18 cellular contexts compared by ENCODE assay signal in genomic region chr7:68321776-68322496, GRCh38.
DNase-seq lines count a peak whose midpoint lies in the region; ATAC-seq, FAIRE-seq and TF ChIP-seq lines count a peak whose summit lies in the region.
"Had no signal": no experiment of that assay in that cellular context is flagged by ENCODE, and none has a peak within 500 bp of the region (broad histone marks: within the 10 kb centered on the region; RNA-seq: fewer than 3 reads in every experiment).

No MANE protein-coding gene starts in this region.

- ATAC-seq in A549 (peak in 1 of 2 experiments; percentile 41; a peak in 4 of 6 replicates), HG02642 (IDR thresholded peaks at IDR 0.05; ENCODE audit: poor library complexity, unreplicated experiment) (no peak)
- ATAC-seq in activated CD8-positive, alpha-beta T cell treated with anti-CD3 and anti-CD28 coated beads, Interleukin-2, amount 10 ng/mL, durations not matched to agents 7 days and 5 days: no peak
- ATAC-seq: activated T-helper 17 cell treated with anti-CD3 and anti-CD28 coated beads, Interleukin-2, amount 50 U/mL, for 72 hours; mucosa of descending colon; stimulated activated naive B cell treated with anti-CD40 and anti-IgM and Interleukin-4, amounts not matched to agents 10 μg/mL and 1 μg/mL and 100 μg/mL, for 72 hours had no signal

- H2AFZ ChIP-seq in parathyroid adenoma: peak overlapping the region; percentile 16

- H3K4me1 Mint-ChIP-seq in endodermal cell: peaks cover 5% of the 10 kb centered on the region
- H3K4me1 Mint-ChIP-seq in activated CD8-positive, alpha-beta T cell treated with anti-CD3 and anti-CD28 coated beads, Interleukin-2, amount 10 ng/mL, durations not matched to agents 7 days and 5 days (ENCODE audit: low read depth): no peaks in the 10 kb centered on the region
- H3K4me1 Mint-ChIP-seq: activated T-helper 17 cell treated with anti-CD3 and anti-CD28 coated beads, Interleukin-2, amount 50 U/mL, for 72 hours; stimulated activated naive B cell treated with anti-CD40 and anti-IgM and Interleukin-4, amounts not matched to agents 10 μg/mL and 1 μg/mL and 100 μg/mL, for 72 hours had no signal

- H3K4me1 ChIP-seq in A549: peaks cover 32% of the 10 kb centered on the region
- H3K4me1 ChIP-seq in parathyroid adenoma: peaks cover 8% of the 10 kb centered on the region
- H3K4me1 ChIP-seq in endodermal cell (ENCODE audit: control insufficient read depth, insufficient read depth, low read length): no peaks in the 10 kb centered on the region

- POLR2A ChIA-PET in A549 (lab: Yijun Ruan, JAX): interaction anchor here (1.1 kb wide), 1 partner anchor 145 kb away, joined by 3 read pairs; no protein-coding TSS in a partner anchor
- POLR2A ChIA-PET in activated CD8-positive, alpha-beta T cell treated with anti-CD3 and anti-CD28 coated beads, Interleukin-2, amount 10 ng/mL, durations not matched to agents 7 days and 5 days (lab: Charles Lee): no interaction called here

- no peak for DNase-seq in A549 (ENCODE audit: low read depth in 1 of 2, low spot score in 1 of 2)
- DNase-seq in MG63: peak; percentile 1
- DNase-seq in foreskin melanocyte: peak; percentile 28
- no peak for DNase-seq in endodermal cell
- no peak for DNase-seq in GDM1 (lab: John Stamatoyannopoulos, UW)
- DNase-seq in activated CD8-positive, alpha-beta T cell treated with anti-CD3 and anti-CD28 coated beads, Interleukin-2, amount 10 ng/mL, durations not matched to agents 7 days and 5 days: no peak
- DNase-seq: activated CD8-positive, alpha-beta memory T cell treated with anti-CD3 and anti-CD28 coated beads for 24 hours; AML-193; kidney; mucosa of descending colon; OCI-M1; spleen; stimulated activated naive B cell treated with anti-CD40 and anti-IgM and Interleukin-4, amounts not matched to agents 10 μg/mL and 1 μg/mL and 100 μg/mL, for 72 hours had no signal

- no peak for TF ChIP-seq EP300 in A549 (IDR thresholded peaks at IDR 0.05)

- no peaks in the 10 kb centered on the region for H3K27me3 Mint-ChIP-seq in endodermal cell (ENCODE audit: insufficient read depth)
- no peaks in the 10 kb centered on the region for H3K27me3 Mint-ChIP-seq in activated CD8-positive, alpha-beta T cell treated with anti-CD3 and anti-CD28 coated beads, Interleukin-2, amount 10 ng/mL, durations not matched to agents 7 days and 5 days (ENCODE audit: low read depth)
- H3K27me3 Mint-ChIP-seq: activated T-helper 17 cell treated with anti-CD3 and anti-CD28 coated beads, Interleukin-2, amount 50 U/mL, for 72 hours; stimulated activated naive B cell treated with anti-CD40 and anti-IgM and Interleukin-4, amounts not matched to agents 10 μg/mL and 1 μg/mL and 100 μg/mL, for 72 hours had no signal

- WGBS in A549 (ENCODE audit: missing lambda C conversion rate): 74% methylated on average over 5 of the region's 5 CpGs
- WGBS in endodermal cell (ENCODE audit: insufficient coverage in 1 of 2, insufficient read length in 1 of 2), 2 experiments: 80 to 94% methylated on average over 1 to 5 of the region's 5 CpGs

- no peak for TF ChIP-seq RAD21 in A549 (conservative IDR thresholded peaks at IDR 0.05 in 1 of 2, IDR thresholded peaks at IDR 0.05 in 1 of 2)

- H3K4me3 Mint-ChIP-seq in endodermal cell: no peak overlapping the region
- H3K4me3 Mint-ChIP-seq in activated CD8-positive, alpha-beta T cell treated with anti-CD3 and anti-CD28 coated beads, Interleukin-2, amount 10 ng/mL, durations not matched to agents 7 days and 5 days: no peak overlapping the region
- H3K4me3 Mint-ChIP-seq: activated T-helper 17 cell treated with anti-CD3 and anti-CD28 coated beads, Interleukin-2, amount 50 U/mL, for 72 hours; stimulated activated naive B cell treated with anti-CD40 and anti-IgM and Interleukin-4, amounts not matched to agents 10 μg/mL and 1 μg/mL and 100 μg/mL, for 72 hours had no signal

- H3K9me3 ChIP-seq in A549 (no peaks in the 10 kb centered on the region), MG63 (no peaks in the 10 kb centered on the region), parathyroid adenoma (ENCODE audit: control insufficient read depth, low read length) (no peaks in the 10 kb centered on the region), endodermal cell (ENCODE audit: control insufficient read depth, low read length) (peaks cover 9% of the 10 kb centered on the region)
- H3K9me3 ChIP-seq: adrenal gland had no signal

- FAIRE-seq in A549 (lab: Jason Lieb, UNC): no peak
- FAIRE-seq: colon, kidney had no signal

- H3K27ac Mint-ChIP-seq in endodermal cell: no peak overlapping the region
- no peak overlapping the region for H3K27ac Mint-ChIP-seq in activated CD8-positive, alpha-beta T cell treated with anti-CD3 and anti-CD28 coated beads, Interleukin-2, amount 10 ng/mL, durations not matched to agents 7 days and 5 days
- H3K27ac Mint-ChIP-seq: activated T-helper 17 cell treated with anti-CD3 and anti-CD28 coated beads, Interleukin-2, amount 50 U/mL, for 72 hours; stimulated activated naive B cell treated with anti-CD40 and anti-IgM and Interleukin-4, amounts not matched to agents 10 μg/mL and 1 μg/mL and 100 μg/mL, for 72 hours had no signal

- no peak overlapping the region for H3K4me3 ChIP-seq in A549
- no peak overlapping the region for H3K4me3 ChIP-seq in MG63
- H3K4me3 ChIP-seq in parathyroid adenoma (ENCODE audit: low read depth, low read length): no peak overlapping the region
- H3K4me3 ChIP-seq in endodermal cell (ENCODE audit: low read length): no peak overlapping the region
- H3K4me3 ChIP-seq: adrenal gland, mucosa of descending colon, spleen had no signal

- peaks cover 14% of the 10 kb centered on the region for H3K9me3 Mint-ChIP-seq in endodermal cell
- H3K9me3 Mint-ChIP-seq in activated CD8-positive, alpha-beta T cell treated with anti-CD3 and anti-CD28 coated beads, Interleukin-2, amount 10 ng/mL, durations not matched to agents 7 days and 5 days (ENCODE audit: insufficient read depth): peaks cover 6% of the 10 kb centered on the region

- CTCF ChIA-PET in A549 (lab: Yijun Ruan, JAX): interaction anchor here (0.6 kb wide), 2 partner anchors 41 to 44 kb away, joined by 3 read pairs; no protein-coding TSS in a partner anchor
- CTCF ChIA-PET in activated CD8-positive, alpha-beta T cell treated with anti-CD3 and anti-CD28 coated beads, Interleukin-2, amount 10 ng/mL, durations not matched to agents 7 days and 5 days (lab: Charles Lee): no interaction called here

- H3K36me3 ChIP-seq in MG63 (no peaks in the 10 kb centered on the region), parathyroid adenoma (ENCODE audit: control insufficient read depth, insufficient read depth, low read length) (no peaks in the 10 kb centered on the region), endodermal cell (ENCODE audit: control insufficient read depth, insufficient read depth, low read length) (no peaks in the 10 kb centered on the region)
- H3K36me3 ChIP-seq: adrenal gland, spleen had no signal

- no peaks in the 10 kb centered on the region for H3K27me3 ChIP-seq in MG63
- H3K27me3 ChIP-seq in parathyroid adenoma (ENCODE audit: control insufficient read depth, insufficient read depth, low read length): no peaks in the 10 kb centered on the region
- H3K27me3 ChIP-seq in endodermal cell (ENCODE audit: control insufficient read depth, insufficient read depth, low read length, poor library complexity, severe bottlenecking): no peaks in the 10 kb centered on the region
- H3K27me3 ChIP-seq: adrenal gland, spleen had no signal

- H3K79me2 ChIP-seq in parathyroid adenoma: no peaks in the 10 kb centered on the region

- no peak for TF ChIP-seq CTCF in A549 (IDR thresholded peaks at IDR 0.05)
- TF ChIP-seq CTCF in parathyroid adenoma (IDR thresholded peaks at IDR 0.05): no peak
- no peak for TF ChIP-seq CTCF in endodermal cell (conservative IDR thresholded peaks at IDR 0.05)

- H3K9ac ChIP-seq in parathyroid adenoma (no peak overlapping the region), endodermal cell (ENCODE audit: extremely low read depth, low read length, poor library complexity, severe bottlenecking) (no peak overlapping the region)

- H3K27ac ChIP-seq in A549 (peak overlapping the region; percentile 45 to 58), parathyroid adenoma (no peak overlapping the region), endodermal cell (ENCODE audit: low read depth, low read length) (no peak overlapping the region)
- H3K27ac ChIP-seq: spleen had no signal

- peaks cover 2% of the 10 kb centered on the region for H3K36me3 Mint-ChIP-seq in endodermal cell (ENCODE audit: low read depth)
- no peaks in the 10 kb centered on the region for H3K36me3 Mint-ChIP-seq in activated CD8-positive, alpha-beta T cell treated with anti-CD3 and anti-CD28 coated beads, Interleukin-2, amount 10 ng/mL, durations not matched to agents 7 days and 5 days (ENCODE audit: low read depth)
- H3K36me3 Mint-ChIP-seq: stimulated activated naive B cell treated with anti-CD40 and anti-IgM and Interleukin-4, amounts not matched to agents 10 μg/mL and 1 μg/mL and 100 μg/mL, for 72 hours had no signal

- TF ChIP-seq POLR2A in A549 (IDR thresholded peaks at IDR 0.05; ENCODE audit: low read length): no peak

- H3K4me2 ChIP-seq in A549: peak overlapping the region; percentile 68
- peak overlapping the region; percentile 55 for H3K4me2 ChIP-seq in parathyroid adenoma (ENCODE audit: low read length)

TF ChIP-seq in A549, 52 proteins besides CTCF, POLR2A, EP300 and RAD21:
- TF ChIP-seq MYC (IDR thresholded peaks at IDR 0.05; ENCODE audit: borderline replicate concordance, low read length): no peak
- TF ChIP-seq RNF2 (IDR thresholded peaks at IDR 0.05; ENCODE audit: borderline replicate concordance, low read depth): no peak
- TF ChIP-seq HES2 (IDR thresholded peaks at IDR 0.05): no peak
TF ChIP-seq in A549: peak in this region for 0.

Comparison
In these comparisons a context has a peak if more than half of its experiments do, and no peak if none do; other contexts are left out.
1. DNase-seq: peak in MG63 (single experiment) and foreskin melanocyte (single experiment); none in A549 (0 of 2), endodermal cell (single experiment), GDM1 (single experiment) and activated CD8-positive, alpha-beta T cell treated with anti-CD3 and anti-CD28 coated beads, Interleukin-2, amount 10 ng/mL, durations not matched to agents 7 days and 5 days (single experiment).
2. H3K27ac ChIP-seq: peak in A549 (2 of 2); none in parathyroid adenoma (single experiment) and endodermal cell (single experiment).